1 cellular context compared by ENCODE assay signal in genomic region chr22:50699001-50699753, GRCh38.
TF ChIP-seq lines count a peak whose summit lies in the region.

No MANE protein-coding gene starts in this region.

TF ChIP-seq in H1, 55 proteins besides CTCF, POLR2A, EP300 and RAD21 (continued from another document):
- TF ChIP-seq RXRA (IDR thresholded peaks at IDR 0.05; ENCODE audit: insufficient read depth, low read depth, low read length): no peak
- TF ChIP-seq BCL11A (IDR thresholded peaks at IDR 0.05; ENCODE audit: low read depth in 2 of 2, low read length in 2 of 2): no peak
- TF ChIP-seq USF2 (IDR thresholded peaks at IDR 0.05; ENCODE audit: low read length): no peak
- TF ChIP-seq GABPA (IDR thresholded peaks at IDR 0.05; ENCODE audit: borderline replicate concordance, insufficient read depth, low read length): no peak
